Comparison of ENCODE assay signal across 9 cellular contexts in the genomic region with DNA sequence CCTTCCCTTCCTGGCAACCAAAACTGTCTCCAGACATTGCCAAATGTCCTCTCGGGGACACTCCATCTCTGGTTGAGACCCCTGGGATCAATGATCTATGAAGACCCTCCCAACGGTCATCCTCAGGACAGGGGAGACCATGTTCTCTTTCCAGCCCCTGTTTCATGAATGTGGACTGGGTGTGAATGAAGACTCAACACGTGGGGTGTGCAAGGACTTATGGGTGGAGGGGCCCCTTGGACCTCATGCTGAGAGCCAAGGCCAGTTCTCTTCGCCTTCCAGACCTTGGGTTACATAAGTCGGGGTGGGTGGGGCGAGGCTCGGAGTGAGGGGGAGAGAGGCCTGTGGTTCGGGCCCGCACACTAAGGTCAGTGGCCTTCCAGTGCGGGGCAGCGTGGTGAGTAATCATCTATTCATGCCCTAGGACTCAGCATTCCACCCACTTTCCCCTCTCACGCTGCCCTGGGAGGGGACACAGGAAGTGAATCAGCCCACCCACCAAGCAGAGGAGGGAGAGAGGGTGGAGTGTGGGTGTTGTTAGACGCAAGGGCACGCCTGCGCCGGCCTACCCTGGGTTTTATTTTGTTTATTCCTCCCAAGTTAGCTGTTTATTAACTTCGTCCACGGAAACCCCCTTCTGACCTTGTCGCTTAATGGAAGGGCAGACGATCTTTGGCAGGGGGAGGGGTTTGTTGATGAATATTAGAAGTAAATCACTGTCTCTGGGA. TPM values are rescaled to one million over a fixed set of nuclear protein-coding genes. Genes with fewer than 3 reads are reported as not detected.
DNase-seq lines count a peak whose midpoint lies in the region; ATAC-seq, FAIRE-seq and TF ChIP-seq lines count a peak whose summit lies in the region.
"Had no signal": no experiment of that assay in that cellular context is flagged by ENCODE, and none has a peak within 500 bp of the region (broad histone marks: within the 10 kb centered on the region; RNA-seq: fewer than 3 reads in every experiment).

No MANE protein-coding gene starts in this region.

- no peak; a peak in 1 of 4 replicates for TF ChIP-seq EP300 in HepG2 (IDR thresholded peaks at IDR 0.05; ENCODE audit: low read depth in 2 of 2, low read length in 2 of 2)
- TF ChIP-seq EP300 in HepG2 (CRISPR knock-in tag; IDR thresholded peaks at IDR 0.05; ENCODE audit: borderline replicate concordance), result no peak

- peak; percentile 74 for ATAC-seq in HepG2
- no peak for ATAC-seq in naive thymus-derived CD4-positive, alpha-beta T cell

- in situ Hi-C loops in HepG2 (cut with HindIII; ENCODE audit: extremely low pct_ligation_motif_present, low pct_unique_long_range_greater_than_20kb), result no loop called here

- intact Hi-C loops in HepG2 (cut with micrococcal nuclease; ENCODE audit: unreplicated experiment), result no loop called here
- intact Hi-C loops in naive thymus-derived CD4-positive, alpha-beta T cell (cut with micrococcal nuclease), result no loop called here

- peaks cover 0 to 5% (median 0%) of the 10 kb centered on the region in 7 donors for H3K4me1 Mint-ChIP-seq in naive thymus-derived CD4-positive, alpha-beta T cell

- no peak overlapping the region for H3K4me3 Mint-ChIP-seq in naive thymus-derived CD4-positive, alpha-beta T cell

- H3K4me1 ChIP-seq in HUES64 (ENCODE audit: insufficient read depth, low read length) (peaks cover 6% of the 10 kb centered on the region; the same call in 1 of the 2 replicates), HepG2 (ENCODE audit: insufficient read depth, low read length) (peaks cover 27% of the 10 kb centered on the region)
- H3K4me1 ChIP-seq in naive thymus-derived CD4-positive, alpha-beta T cell (ENCODE audit: control insufficient read depth in 2 of 2, insufficient read depth in 2 of 2, low read length in 2 of 2), result no peaks in the 10 kb centered on the region

- no peak overlapping the region for H2AFZ ChIP-seq in HepG2 (ENCODE audit: low read length)

- no peak for TF ChIP-seq RAD21 in HepG2 (CRISPR knock-in tag; IDR thresholded peaks at IDR 0.05)

- H3K9ac ChIP-seq in HUES64 (ENCODE audit: low read depth, low read length) (no peak overlapping the region), HepG2 (ENCODE audit: insufficient read depth, low read depth, low read length) (no peak overlapping the region)

- H3K9me3 ChIP-seq in HUES64 (ENCODE audit: insufficient read depth, low read depth, low read length) (no peaks in the 10 kb centered on the region), HepG2 (ENCODE audit: low read length) (no peaks in the 10 kb centered on the region)
- no peaks in the 10 kb centered on the region for H3K9me3 ChIP-seq in naive thymus-derived CD4-positive, alpha-beta T cell (ENCODE audit: control insufficient read depth in 2 of 3, low read length in 3 of 3)

- POLR2A ChIA-PET in AG04449 (lab: Yijun Ruan, JAX) (no interaction called here), HepG2 (lab: Yijun Ruan, JAX) (no interaction called here)
- POLR2A ChIA-PET in naive thymus-derived CD4-positive, alpha-beta T cell (lab: Charles Lee), result no interaction called here

- WGBS in HUES64, result 74% methylated on average over 18 of the region's 20 CpGs
- WGBS in HepG2 (ENCODE audit: low lambda C conversion rate), result 11% methylated on average over 14 of the region's 20 CpGs

- BruUV-seq in HepG2 (replicated peaks; lab: Mats Ljungman, UMichigan), result no TSS peak

- H3K36me3 ChIP-seq in HUES64 (ENCODE audit: insufficient read depth, low read length) (no peaks in the 10 kb centered on the region), HepG2 (replicated peaks in 1 of 2; ENCODE audit: control insufficient read depth in 1 of 2, insufficient read depth in 2 of 2, low read length in 2 of 2) (no peaks in the 10 kb centered on the region)
- H3K36me3 ChIP-seq in naive thymus-derived CD4-positive, alpha-beta T cell (ENCODE audit: control insufficient read depth in 2 of 3, insufficient read depth in 3 of 3, low read length in 3 of 3), result no peaks in the 10 kb centered on the region

- peaks cover 0 to 12% (median 0%) of the 10 kb centered on the region in 5 donors for H3K36me3 Mint-ChIP-seq in naive thymus-derived CD4-positive, alpha-beta T cell

- H3K4me2 ChIP-seq in HepG2 (ENCODE audit: low read depth, low read length), result peak overlapping the region; percentile 77

- peaks cover 7% of the 10 kb centered on the region for H3K27me3 ChIP-seq in HUES64 (ENCODE audit: insufficient read depth, low read length)
- peaks cover 0 to 6% of the 10 kb centered on the region in 2 experiments; a peak in 3 of 5 replicates for H3K27me3 ChIP-seq in HepG2 (ENCODE audit: control insufficient read depth in 1 of 2, insufficient read depth in 2 of 2, low read length in 2 of 2)
- H3K27me3 ChIP-seq in naive thymus-derived CD4-positive, alpha-beta T cell (ENCODE audit: control insufficient read depth in 2 of 2, insufficient read depth in 2 of 2, low read length in 2 of 2), result no peaks in the 10 kb centered on the region

- no peak overlapping the region for H3K27ac Mint-ChIP-seq in naive thymus-derived CD4-positive, alpha-beta T cell

- H3K27me3 Mint-ChIP-seq in naive thymus-derived CD4-positive, alpha-beta T cell, result peaks cover 22 to 53% (median 40%) of the 10 kb centered on the region in 5 donors

- DNase-seq in AG04449 (ENCODE audit: low read depth, low spot score) (peak; percentile 36), brain pericyte (ENCODE audit: low read depth, low spot score) (peak; percentile 49), HepG2 (ENCODE audit: low spot score) (peak; percentile 52), amygdala (lab: John Stamatoyannopoulos, UW) (no peak), NCI-H510A (lab: John Stamatoyannopoulos, UW) (no peak), NCI-H1417 (lab: John Stamatoyannopoulos, UW) (no peak)
- DNase-seq in naive thymus-derived CD4-positive, alpha-beta T cell, result no peak
- DNase-seq: activated effector memory CD4-positive, alpha-beta T cell treated with Interleukin-2 at 50 U/mL for 16 hours had no signal

- no peaks in the 10 kb centered on the region; the same call in 1 of the 2 replicates for H4K20me1 ChIP-seq in HepG2 (ENCODE audit: insufficient read depth, low read length)

- H3K4me3 ChIP-seq in AG04449 (ENCODE audit: low read depth, low read length) (no peak overlapping the region), HUES64 (ENCODE audit: low read length) (no peak overlapping the region), HepG2 (replicated peaks in 1 of 3; ENCODE audit: insufficient read depth in 1 of 3, low read depth in 2 of 3, low read length in 3 of 3) (peak overlapping the region in 2 of 3 experiments; percentile 22 to 62; a peak in 4 of 6 replicates)
- no peak overlapping the region for H3K4me3 ChIP-seq in naive thymus-derived CD4-positive, alpha-beta T cell (ENCODE audit: low read length)

- CTCF ChIA-PET in AG04449 (lab: Yijun Ruan, JAX) (interaction anchor here (0.6 kb wide), 1 partner anchor 105 kb away, joined by 3 read pairs; no protein-coding TSS in a partner anchor), HepG2 (lab: Yijun Ruan, JAX; ENCODE audit: low intra/inter-chr PET ratio, low total read pairs) (no interaction called here)
- CTCF ChIA-PET in naive thymus-derived CD4-positive, alpha-beta T cell (lab: Charles Lee), result no interaction called here

- H3K27ac ChIP-seq in HUES64 (ENCODE audit: low read depth, low read length) (0 out of 2 replicates have a peak overlapping the region, but pooled peaks have one; percentile 6), HepG2 (ENCODE audit: extremely low read length, insufficient read depth, low read length) (no peak overlapping the region)
- H3K27ac ChIP-seq in naive thymus-derived CD4-positive, alpha-beta T cell (ENCODE audit: low read depth, low read length), result no peak overlapping the region

- no peak for TF ChIP-seq POLR2A in HepG2 (IDR thresholded peaks at IDR 0.05; ENCODE audit: insufficient read depth in 1 of 2, low read depth in 2 of 2, low read length in 2 of 2)

- peaks cover 0 to 7% (median 0%) of the 10 kb centered on the region in 11 donors for H3K9me3 Mint-ChIP-seq in naive thymus-derived CD4-positive, alpha-beta T cell

- FAIRE-seq in HepG2 (lab: Jason Lieb, UNC), result no peak

- H3K79me2 ChIP-seq in HepG2 (ENCODE audit: insufficient read depth, low read length), result no peaks in the 10 kb centered on the region

- TF ChIP-seq CTCF in AG04449 (IDR thresholded peaks at IDR 0.05; ENCODE audit: insufficient read depth, low read length, missing control alignments), result no peak
- TF ChIP-seq CTCF in HepG2 (CRISPR knock-in tag; IDR thresholded peaks at IDR 0.05), result no peak

RNA-seq across cellular contexts. Expression of gene PAQR5, which starts 6.7 kb away (rescaled TPM):
- polyA plus RNA-seq in HUES64 (2013, experiment 1 of 2), result 3.2 TPM
- 3.3 TPM for polyA plus RNA-seq in HUES64 (2013, experiment 2 of 2)
- 0.11 and 0.53 TPM in 2 replicates for total RNA-seq in HepG2 (2016; rRNA removed; fragmentation: Illumina TruSeq; extraction: Trizol)
- 0.62 TPM in 1 of 2 replicates, not detected in the other for total RNA-seq in HepG2 (2016; cell fraction: cytosol; rRNA removed; fragmentation: Illumina TruSeq; extraction: Trizol; ENCODE audit: low read depth)
- 0.22 and 0.37 TPM in 2 replicates for total RNA-seq in HepG2 (2016; cell fraction: insoluble cytoplasmic fraction; rRNA removed; fragmentation: Illumina TruSeq; extraction: Trizol)
- total RNA-seq in HepG2 (2016; cell fraction: membrane; rRNA removed; fragmentation: Illumina TruSeq; extraction: Trizol), result 0.56 and 0.72 TPM in 2 replicates
- total RNA-seq in HepG2 (2016; cell fraction: nucleus; rRNA removed; fragmentation: Illumina TruSeq; extraction: Trizol), result 0.19 and 0.25 TPM in 2 replicates
- 1.3 and 1.4 TPM in 2 replicates for polyA plus RNA-seq in HepG2 (2011; rRNA removed)
- 1.4 and 2.3 TPM in 2 replicates for polyA plus RNA-seq in HepG2 (2011; cell fraction: cytosol; rRNA removed)
- 0.56 and 1.2 TPM in 2 replicates for polyA plus RNA-seq in HepG2 (2011; cell fraction: nucleus; rRNA removed)
- polyA plus RNA-seq in HepG2 (2012), result 0.72 and 3.1 TPM in 2 replicates
- polyA plus RNA-seq in HepG2 (2016; cell fraction: cytosol; fragmentation: Illumina TruSeq; extraction: Trizol; ENCODE audit: low read depth), result 0.37 and 0.63 TPM in 2 replicates
- polyA plus RNA-seq in HepG2 (2016; cell fraction: insoluble cytoplasmic fraction; fragmentation: Illumina TruSeq; extraction: Trizol; ENCODE audit: low read depth), result 0.15 and 0.24 TPM in 2 replicates
- polyA plus RNA-seq in HepG2 (2016; cell fraction: membrane; fragmentation: Illumina TruSeq; extraction: Trizol; ENCODE audit: low read depth), result 0.45 and 0.46 TPM in 2 replicates
- polyA plus RNA-seq in HepG2 (2016; cell fraction: nucleus; fragmentation: Illumina TruSeq; extraction: Trizol; ENCODE audit: insufficient read depth, low read depth), result 0.29 and 0.81 TPM in 2 replicates
- 13.5 and 247 TPM in 2 replicates for polyA minus RNA-seq in HepG2 (2011; rRNA and poly(A)+ RNA removed; ENCODE audit: low replicate concordance)
- 0.97 and 2.9 TPM in 2 replicates for polyA minus RNA-seq in HepG2 (2011; cell fraction: cytosol; rRNA and poly(A)+ RNA removed)
- 1.3 and 1.9 TPM in 2 replicates for polyA minus RNA-seq in HepG2 (2011; cell fraction: nucleus; rRNA and poly(A)+ RNA removed)
- total RNA-seq in naive thymus-derived CD4-positive, alpha-beta T cell, result under 1 TPM in 1 of 5 experiments, not detected in 4; 0.11 TPM
- polyA plus RNA-seq in naive thymus-derived CD4-positive, alpha-beta T cell, result not detected

Comparison
In these comparisons a context has a peak if more than half of its experiments do, and no peak if none do; other contexts are left out.
1. DNase-seq: peak in AG04449 (single experiment), brain pericyte (single experiment) and HepG2 (single experiment); none in amygdala (0 of 56), NCI-H510A (single experiment), naive thymus-derived CD4-positive, alpha-beta T cell (0 of 9) and NCI-H1417 (0 of 3).
2. H3K4me3 ChIP-seq: peak in HepG2 (2 of 3); none in AG04449 (single experiment), HUES64 (single experiment) and naive thymus-derived CD4-positive, alpha-beta T cell (single experiment).